ENCODE assay signal across 8 cellular contexts in genomic region chr9:96383165-96383939, GRCh38. TPM values are rescaled to one million over a fixed set of nuclear protein-coding genes. Genes with fewer than 3 reads are reported as not detected.
DNase-seq lines count a peak whose midpoint lies in the region; ATAC-seq and TF ChIP-seq lines count a peak whose summit lies in the region.

SLC35D2 (minus strand) TSS chr9:96383711; CDS start chr9:96383634, 77 bp downstream.

- peak; percentile 57 for ATAC-seq in activated CD4-positive, alpha-beta T cell treated with anti-CD3 and anti-CD28 coated beads for 36 hours
- peak; percentile 50 for ATAC-seq in activated naive CD8-positive, alpha-beta T cell treated with anti-CD3 and anti-CD28 coated beads, Interleukin-2, amount 50 U/mL, for 24 hours

- no peaks in the 10 kb centered on the region for H3K9me3 Mint-ChIP-seq in activated CD4-positive, alpha-beta T cell treated with anti-CD3 and anti-CD28 coated beads for 36 hours (ENCODE audit: low read depth)
- H3K9me3 Mint-ChIP-seq in activated naive CD8-positive, alpha-beta T cell treated with anti-CD3 and anti-CD28 coated beads, Interleukin-2, amount 50 U/mL, for 24 hours, result no peaks in the 10 kb centered on the region
- H3K9me3 Mint-ChIP-seq in neural crest cell, result no peaks in the 10 kb centered on the region

- CTCF ChIA-PET in activated CD4-positive, alpha-beta T cell treated with anti-CD3 and anti-CD28 coated beads for 36 hours (lab: Charles Lee), result interaction anchor here (0.8 kb wide), 1 partner anchor 116 kb away, joined by 3 read pairs; no protein-coding TSS in a partner anchor

- intact Hi-C loops in activated CD4-positive, alpha-beta T cell treated with anti-CD3 and anti-CD28 coated beads for 36 hours (cut with DNase I, micrococcal nuclease), result no loop called here

- peak within 1 kb of the TSS; percentile 70 for H3K4me3 Mint-ChIP-seq in activated CD4-positive, alpha-beta T cell treated with anti-CD3 and anti-CD28 coated beads for 36 hours
- peak within 1 kb of the TSS; percentile 77 for H3K4me3 Mint-ChIP-seq in activated naive CD8-positive, alpha-beta T cell treated with anti-CD3 and anti-CD28 coated beads, Interleukin-2, amount 50 U/mL, for 24 hours
- peak within 1 kb of the TSS; percentile 84 for H3K4me3 Mint-ChIP-seq in neural crest cell

- peaks cover 20% of the 10 kb centered on the region for H3K36me3 Mint-ChIP-seq in activated CD4-positive, alpha-beta T cell treated with anti-CD3 and anti-CD28 coated beads for 36 hours (ENCODE audit: low read depth)
- H3K36me3 Mint-ChIP-seq in activated naive CD8-positive, alpha-beta T cell treated with anti-CD3 and anti-CD28 coated beads, Interleukin-2, amount 50 U/mL, for 24 hours (ENCODE audit: low read depth), result peaks cover 25% of the 10 kb centered on the region
- H3K36me3 Mint-ChIP-seq in neural crest cell (ENCODE audit: low read depth), result peaks cover 6% of the 10 kb centered on the region

- POLR2A ChIA-PET in activated CD4-positive, alpha-beta T cell treated with anti-CD3 and anti-CD28 coated beads for 36 hours (lab: Charles Lee), result no interaction called here

- H3K27ac Mint-ChIP-seq in activated CD4-positive, alpha-beta T cell treated with anti-CD3 and anti-CD28 coated beads for 36 hours, result peak within 1 kb of the TSS; percentile 68
- peak within 1 kb of the TSS; percentile 79 for H3K27ac Mint-ChIP-seq in activated naive CD8-positive, alpha-beta T cell treated with anti-CD3 and anti-CD28 coated beads, Interleukin-2, amount 50 U/mL, for 24 hours
- no peak within 1 kb of the TSS for H3K27ac Mint-ChIP-seq in neural crest cell (ENCODE audit: unreplicated experiment)

- H3K27me3 Mint-ChIP-seq in activated CD4-positive, alpha-beta T cell treated with anti-CD3 and anti-CD28 coated beads for 36 hours, result no peaks in the 10 kb centered on the region
- no peaks in the 10 kb centered on the region for H3K27me3 Mint-ChIP-seq in activated naive CD8-positive, alpha-beta T cell treated with anti-CD3 and anti-CD28 coated beads, Interleukin-2, amount 50 U/mL, for 24 hours
- no peaks in the 10 kb centered on the region for H3K27me3 Mint-ChIP-seq in neural crest cell (ENCODE audit: low read depth)

- TF ChIP-seq CTCF in neural crest cell (conservative IDR thresholded peaks at IDR 0.05), result no peak

- peaks cover 23% of the 10 kb centered on the region for H3K4me1 Mint-ChIP-seq in activated CD4-positive, alpha-beta T cell treated with anti-CD3 and anti-CD28 coated beads for 36 hours
- H3K4me1 Mint-ChIP-seq in activated naive CD8-positive, alpha-beta T cell treated with anti-CD3 and anti-CD28 coated beads, Interleukin-2, amount 50 U/mL, for 24 hours, result peaks cover 21% of the 10 kb centered on the region
- peaks cover 27% of the 10 kb centered on the region for H3K4me1 Mint-ChIP-seq in neural crest cell

- peak; percentile 22 for DNase-seq in activated CD4-positive, alpha-beta T cell treated with anti-CD3 and anti-CD28 coated beads for 36 hours
- no peak for DNase-seq in activated CD4-positive, alpha-beta T cell treated with anti-CD3 and anti-CD28 coated beads, Interleukin-2, amount 50 U/mL, for 1 hour
- DNase-seq in MV-4-11 (lab: John Stamatoyannopoulos, UW), result peak; percentile 12
- peak; percentile 20 for DNase-seq in activated naive CD8-positive, alpha-beta T cell treated with anti-CD3 and anti-CD28 coated beads, Interleukin-2, amount 50 U/mL, for 24 hours
- peak; percentile 79 for DNase-seq in glomerular visceral epithelial cell (ENCODE audit: extremely low spot score)
- peak; percentile 42 for DNase-seq in neural crest cell (ENCODE audit: low read depth, low spot score)
- no peak for DNase-seq in GDM1 (lab: John Stamatoyannopoulos, UW)
- no peak for DNase-seq in NCI-H1417 (lab: John Stamatoyannopoulos, UW)

RNA-seq across cellular contexts. Expression of gene SLC35D2, which starts in this region (rescaled TPM):
- total RNA-seq in activated CD4-positive, alpha-beta T cell treated with anti-CD3 and anti-CD28 coated beads for 36 hours, result 1 to 10 TPM; 2.6 to 2.7 TPM
- total RNA-seq in neural crest cell, result 19.0 and 19.2 TPM in 2 replicates

Comparison
In these comparisons a context has a peak if more than half of its experiments do, and no peak if none do; other contexts are left out.
1. DNase-seq: peak in activated CD4-positive, alpha-beta T cell treated with anti-CD3 and anti-CD28 coated beads for 36 hours (single experiment), MV-4-11 (single experiment), activated naive CD8-positive, alpha-beta T cell treated with anti-CD3 and anti-CD28 coated beads, Interleukin-2, amount 50 U/mL, for 24 hours (single experiment), glomerular visceral epithelial cell (single experiment) and neural crest cell (single experiment); none in activated CD4-positive, alpha-beta T cell treated with anti-CD3 and anti-CD28 coated beads, Interleukin-2, amount 50 U/mL, for 1 hour (single experiment), GDM1 (single experiment) and NCI-H1417 (0 of 3).
2. Peak in every context shown above with its lines, with median percentiles within 50 percentile points of each other: H3K4me3 Mint-ChIP-seq.